In genomic region chr13:34931572-34931971, GRCh38 we compare ENCODE assay signal across 20 cellular contexts. TPM values are rescaled to one million over a fixed set of nuclear protein-coding genes. Genes with fewer than 3 reads are reported as not detected.
DNase-seq lines count a peak whose midpoint lies in the region; TF ChIP-seq lines count a peak whose summit lies in the region.
"Had no signal": no experiment of that assay in that cellular context is flagged by ENCODE, and none has a peak within 500 bp of the region (broad histone marks: within the 10 kb centered on the region; RNA-seq: fewer than 3 reads in every experiment).

No MANE protein-coding gene starts in this region.

- DNase-seq in AML-193 (lab: John Stamatoyannopoulos, UW) (peak; percentile 17), HS-5 (ENCODE audit: low read depth) (peak; percentile 11), RPMI7951 (ENCODE audit: low read depth) (peak; percentile 75), epithelial cell of esophagus (ENCODE audit: low read depth) (peak; percentile 69), hypothalamus (lab: John Stamatoyannopoulos, UW) (no peak), NCI-H345 treated with DMSO at 0.1 percent for 48 hours (lab: John Stamatoyannopoulos, UW; ENCODE audit: unreplicated experiment) (no peak), mucosa of gallbladder (ENCODE audit: low spot score) (no peak), NCI-H226 (no peak)
- DNase-seq: activated CD4-positive, alpha-beta T cell treated with anti-CD3 and anti-CD28 coated beads, Interleukin-2, amount 50 U/mL, for 48 hours; activated CD4-positive, CD25-positive, alpha-beta regulatory T cell; activated effector memory CD4-positive, alpha-beta T cell treated with Interleukin-2 at 50 U/mL for 16 hours; activated naive CD8-positive, alpha-beta T cell treated with anti-CD3 and anti-CD28 coated beads, Interleukin-2, amount 10 ng/mL, durations not matched to agents 7 days and 5 days; KG1; mesendoderm; naive thymus-derived CD4-positive, alpha-beta T cell; NCI-H1092; NCI-H187; retina; stimulated activated naive CD8-positive, alpha-beta T cell treated with anti-CD3 and anti-CD28 coated beads, Interleukin-15, amount 100 ng/mL, for 72 hours had no signal

- TF ChIP-seq CTCF in epithelial cell of esophagus (IDR thresholded peaks at IDR 0.05; ENCODE audit: insufficient read depth, low read depth, low read length, missing control alignments) = no peak

- H3K4me3 ChIP-seq in epithelial cell of esophagus (ENCODE audit: low read length) = no peak overlapping the region
- H3K4me3 ChIP-seq: tibial nerve had no signal

RNA-seq across cellular contexts. Expression of gene NBEA, which starts 10.5 kb away (rescaled TPM):
- total RNA-seq in RPMI7951 (2014; rRNA removed; shearing (Covaris generic)) = 2.0 and 2.5 TPM in 2 replicates
- total RNA-seq in mucosa of gallbladder = 15.0 TPM

Comparison
In these comparisons a context has a peak if more than half of its experiments do, and no peak if none do; other contexts are left out.
1. DNase-seq: peak in AML-193 (2 of 2), HS-5 (single experiment), RPMI7951 (single experiment) and epithelial cell of esophagus (single experiment); none in hypothalamus (0 of 51), NCI-H345 treated with DMSO at 0.1 percent for 48 hours (single experiment), mucosa of gallbladder (single experiment) and NCI-H226 (single experiment).